Comparison of ENCODE assay signal across 8 cellular contexts in the genomic region with DNA sequence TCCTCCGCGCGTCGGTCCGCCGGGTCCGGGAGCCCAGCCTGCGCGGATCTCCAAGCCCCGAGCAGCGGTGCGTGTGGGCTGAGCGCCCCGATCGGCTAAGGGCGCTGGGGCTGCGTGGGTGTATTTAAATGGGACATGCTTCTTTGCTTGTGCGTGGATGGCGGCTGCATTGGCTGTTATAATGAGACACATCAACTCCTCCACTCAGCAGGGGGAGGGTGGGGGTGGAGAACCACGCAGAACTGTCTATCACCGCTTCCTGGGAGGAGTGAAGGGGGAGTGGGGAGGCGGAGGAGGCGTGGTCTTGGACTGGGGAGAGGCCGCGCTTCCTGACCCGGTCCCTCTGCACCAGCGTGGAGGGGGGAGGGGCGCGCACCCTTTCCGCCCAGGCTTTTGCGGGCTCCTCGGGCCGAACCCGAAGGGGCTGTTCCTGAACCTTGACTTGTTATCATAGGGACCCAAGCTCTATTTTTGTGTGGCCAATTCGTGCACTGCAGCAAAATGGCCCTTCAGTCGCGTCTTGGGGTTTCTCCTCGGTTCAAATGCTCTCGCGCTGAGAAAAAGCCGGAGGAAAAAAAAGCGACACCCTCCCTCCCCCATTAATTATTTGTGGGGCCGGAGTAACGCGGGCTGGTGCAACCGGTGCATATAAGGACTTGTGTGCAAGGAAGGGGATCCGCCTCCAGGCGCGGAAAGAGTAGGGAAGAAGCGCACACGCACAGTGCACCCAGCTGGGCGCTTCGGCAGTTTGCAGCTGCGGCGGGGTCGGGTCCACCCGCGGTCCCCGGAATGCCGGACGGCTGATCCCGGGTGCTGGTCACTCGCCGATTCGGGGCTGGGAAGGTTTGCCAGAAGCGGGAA.
A peak's percentile ranks its signal among the peaks of the same experiment; 100 is the strongest.
DNase-seq lines count a peak whose midpoint lies in the region; ATAC-seq lines count a peak whose summit lies in the region.

Gene TNIK, minus strand, starts transcription at position 180 of the 861 bp plus-strand sequence. CDS start 342 bp downstream, outside the sequence.

- ATAC-seq in GM18870 (IDR thresholded peaks at IDR 0.05; ENCODE audit: unreplicated experiment) (peak; percentile 54), HG03108 (IDR thresholded peaks at IDR 0.05; ENCODE audit: unreplicated experiment) (peak; percentile 81)

- DNase-seq in AG08396 (ENCODE audit: low spot score) (peak; percentile 89), NCI-H2227 (lab: John Stamatoyannopoulos, UW; ENCODE audit: unreplicated experiment) (peak; percentile 88), cerebellar nuclear complex (lab: John Stamatoyannopoulos, UW) (peak; percentile 62 to 63), kidney glomerular epithelial cell (lab: John Stamatoyannopoulos, UW) (peak; percentile 92)
- DNase-seq in activated CD4-positive, CD25-positive, alpha-beta regulatory T cell treated with anti-CD3 and anti-CD28 coated beads, Interleukin-2, amount 50 U/mL, for 72 hours: peak; percentile 90
- peak; percentile 91 to 93 for DNase-seq in stimulated activated CD4-positive, alpha-beta T cell treated with anti-CD3 and anti-CD28 coated beads, Interleukin-15, amount 100 ng/mL, for 48 hours (ENCODE audit: low read depth in 2 of 2)

Comparison
In these comparisons a context has a peak if more than half of its experiments do, and no peak if none do; other contexts are left out.
1. Peak in every context shown above with its lines: DNase-seq and ATAC-seq.